27 cellular contexts compared by ENCODE assay signal in genomic region chr3:143764840-143765239, GRCh38.
"Had no signal": no experiment of that assay in that cellular context is flagged by ENCODE, and none has a peak within 500 bp of the region (broad histone marks: within the 10 kb centered on the region; RNA-seq: fewer than 3 reads in every experiment).

No MANE protein-coding gene starts in this region.

- H3K4me1 Mint-ChIP-seq: activated CD4-positive, alpha-beta T cell treated with anti-CD3 and anti-CD28 coated beads, Interleukin-2, amount 10 ng/mL, durations not matched to agents 24 days and 14 days had no signal

- H3K27ac ChIP-seq: esophagus muscularis mucosa, foreskin keratinocyte, gastroesophageal sphincter, heart right ventricle, hepatocyte had no signal

- DNase-seq: activated CD4-positive, alpha-beta memory T cell treated with anti-CD3 and anti-CD28 coated beads for 36 hours; activated CD4-positive, alpha-beta T cell treated with anti-CD3 and anti-CD28 coated beads for 36 hours; activated CD4-positive, alpha-beta T cell treated with anti-CD3 and anti-CD28 coated beads, Interleukin-2, amount 10 ng/mL, durations not matched to agents 24 days and 14 days; activated CD4-positive, CD25-positive, alpha-beta regulatory T cell; activated CD4-positive, CD25-positive, alpha-beta regulatory T cell treated with anti-CD3 and anti-CD28 coated beads, Interleukin-2, amount 50 U/mL, for 72 hours; activated CD8-positive, alpha-beta memory T cell treated with anti-CD3 and anti-CD28 coated beads for 24 hours; activated effector memory CD4-positive, alpha-beta T cell treated with Interleukin-2 at 50 U/mL for 16 hours; activated gamma-delta T cell treated with Interleukin-2 at 50 U/mL for 16 hours; activated naive CD4-positive, alpha-beta T cell treated with anti-CD3 and anti-CD28 coated beads, Interleukin-2, amount 50 U/mL, for 16 hours; activated naive CD4-positive, alpha-beta T cell treated with Interleukin-2 at 50 U/mL for 16 hours; activated T-cell treated with anti-CD3 and anti-CD28 coated beads, Interleukin-2, amount 50 U/mL, for 72 hours; amniotic stem cell; anterior cingulate cortex; caudate nucleus; cortex of kidney; dermis blood vessel endothelial cell; effector CD4-positive, alpha-beta T cell; effector memory CD8-positive, alpha-beta T cell; erythroblast; foreskin keratinocyte; heart right ventricle; T-helper 1 cell; T-helper 2 cell had no signal

- H3K9me3 ChIP-seq: esophagus muscularis mucosa, gastroesophageal sphincter had no signal

- H3K27me3 Mint-ChIP-seq: activated CD4-positive, alpha-beta memory T cell treated with anti-CD3 and anti-CD28 coated beads for 36 hours; activated CD4-positive, alpha-beta T cell treated with anti-CD3 and anti-CD28 coated beads for 36 hours; activated CD4-positive, alpha-beta T cell treated with anti-CD3 and anti-CD28 coated beads, Interleukin-2, amount 10 ng/mL, durations not matched to agents 24 days and 14 days; activated naive CD8-positive, alpha-beta T cell; effector memory CD8-positive, alpha-beta T cell had no signal

- ATAC-seq: activated CD4-positive, alpha-beta T cell treated with anti-CD3 and anti-CD28 coated beads for 36 hours; activated T-cell treated with anti-CD3 and anti-CD28 coated beads, Interleukin-2, amount 50 U/mL, for 72 hours; effector memory CD8-positive, alpha-beta T cell; foreskin keratinocyte; gastroesophageal sphincter; heart right ventricle had no signal

- H3K36me3 ChIP-seq: esophagus muscularis mucosa, gastroesophageal sphincter, heart right ventricle had no signal

- H3K4me1 ChIP-seq: foreskin keratinocyte had no signal

- H3K4me3 ChIP-seq: esophagus muscularis mucosa, gastroesophageal sphincter, heart right ventricle, hepatocyte had no signal

- H3K27me3 ChIP-seq: esophagus muscularis mucosa, foreskin keratinocyte, gastroesophageal sphincter, heart right ventricle, hepatocyte had no signal

- H3K36me3 Mint-ChIP-seq: activated CD4-positive, alpha-beta memory T cell treated with anti-CD3 and anti-CD28 coated beads for 36 hours had no signal

- H3K4me3 Mint-ChIP-seq: activated CD4-positive, alpha-beta memory T cell treated with anti-CD3 and anti-CD28 coated beads for 36 hours; activated CD4-positive, alpha-beta T cell treated with anti-CD3 and anti-CD28 coated beads for 36 hours; activated CD4-positive, alpha-beta T cell treated with anti-CD3 and anti-CD28 coated beads, Interleukin-2, amount 10 ng/mL, durations not matched to agents 24 days and 14 days; activated naive CD8-positive, alpha-beta T cell; activated T-cell treated with anti-CD3 and anti-CD28 coated beads, Interleukin-2, amount 50 U/mL, for 72 hours; effector memory CD8-positive, alpha-beta T cell had no signal

- H3K27ac Mint-ChIP-seq: activated CD4-positive, alpha-beta memory T cell treated with anti-CD3 and anti-CD28 coated beads for 36 hours; activated CD4-positive, alpha-beta T cell treated with anti-CD3 and anti-CD28 coated beads for 36 hours; activated CD4-positive, alpha-beta T cell treated with anti-CD3 and anti-CD28 coated beads, Interleukin-2, amount 10 ng/mL, durations not matched to agents 24 days and 14 days; activated naive CD8-positive, alpha-beta T cell; activated T-cell treated with anti-CD3 and anti-CD28 coated beads, Interleukin-2, amount 50 U/mL, for 72 hours; effector memory CD8-positive, alpha-beta T cell had no signal

- H3K9me3 Mint-ChIP-seq: activated CD4-positive, alpha-beta T cell treated with anti-CD3 and anti-CD28 coated beads, Interleukin-2, amount 10 ng/mL, durations not matched to agents 24 days and 14 days; effector memory CD8-positive, alpha-beta T cell had no signal
